ENCODE assay signal across 8 cellular contexts in genomic region chr19:862529-863304, GRCh38. TPM values are rescaled to one million over a fixed set of nuclear protein-coding genes. Genes with fewer than 3 reads are reported as not detected.
DNase-seq lines count a peak whose midpoint lies in the region; ATAC-seq and TF ChIP-seq lines count a peak whose summit lies in the region.

No MANE protein-coding gene starts in this region.

- WGBS in upper lobe of left lung, 2 donors: 21 to 22% methylated on average over 28 to 31 of the region's 51 CpGs

- H3K4me1 ChIP-seq in upper lobe of left lung: peaks cover 23 to 56% (median 39%) of the 10 kb centered on the region in 4 donors

- H3K27ac Mint-ChIP-seq in activated CD8-positive, alpha-beta T cell treated with anti-CD3 and anti-CD28 coated beads, Interleukin-2, amount 10 ng/mL, durations not matched to agents 7 days and 5 days: peak overlapping the region; percentile 35
- H3K27ac Mint-ChIP-seq in effector memory CD8-positive, alpha-beta T cell: peak overlapping the region in 1 of 2 donors; percentile 77
- no peak overlapping the region for H3K27ac Mint-ChIP-seq in neural crest cell (ENCODE audit: unreplicated experiment)

- TF ChIP-seq CTCF in neural crest cell (conservative IDR thresholded peaks at IDR 0.05) (no peak), upper lobe of left lung (IDR thresholded peaks at IDR 0.05) (peak in 1 of 6 experiments; percentile 9)

- peak; percentile 50 for ATAC-seq in activated CD8-positive, alpha-beta T cell treated with anti-CD3 and anti-CD28 coated beads, Interleukin-2, amount 10 ng/mL, durations not matched to agents 7 days and 5 days
- peak; percentile 63 for ATAC-seq in effector memory CD8-positive, alpha-beta T cell (replicated peaks)
- ATAC-seq in upper lobe of left lung (ENCODE audit: low FRiP score in 2 of 2) (peak; percentile 32 to 66), HG03135 (IDR thresholded peaks at IDR 0.05; ENCODE audit: unreplicated experiment) (no peak), GM21717 (IDR thresholded peaks at IDR 0.05; ENCODE audit: unreplicated experiment) (no peak)

- H3K4me1 Mint-ChIP-seq in activated CD8-positive, alpha-beta T cell treated with anti-CD3 and anti-CD28 coated beads, Interleukin-2, amount 10 ng/mL, durations not matched to agents 7 days and 5 days (ENCODE audit: low read depth): peaks cover 18% of the 10 kb centered on the region
- H3K4me1 Mint-ChIP-seq in effector memory CD8-positive, alpha-beta T cell (ENCODE audit: low read depth in 2 of 2): peaks cover 9 to 20% of the 10 kb centered on the region in 2 donors
- peaks cover 11% of the 10 kb centered on the region for H3K4me1 Mint-ChIP-seq in neural crest cell

- CTCF ChIA-PET in activated CD8-positive, alpha-beta T cell treated with anti-CD3 and anti-CD28 coated beads, Interleukin-2, amount 10 ng/mL, durations not matched to agents 7 days and 5 days (lab: Charles Lee): interaction anchor here (1.1 to 3.2 kb wide), 12 partner anchors 10 to 268 kb away, joined by 3 to 53 read pairs (median 10); partner anchors contain the start of genes MED16, RNU6-2, RNU6-9 and TMEM259

- peaks cover 4% of the 10 kb centered on the region for H3K36me3 Mint-ChIP-seq in activated CD8-positive, alpha-beta T cell treated with anti-CD3 and anti-CD28 coated beads, Interleukin-2, amount 10 ng/mL, durations not matched to agents 7 days and 5 days (ENCODE audit: low read depth)
- peaks cover 16% of the 10 kb centered on the region for H3K36me3 Mint-ChIP-seq in effector memory CD8-positive, alpha-beta T cell (ENCODE audit: insufficient read depth)
- peaks cover 4% of the 10 kb centered on the region for H3K36me3 Mint-ChIP-seq in neural crest cell (ENCODE audit: low read depth)

- no peak for TF ChIP-seq EP300 in upper lobe of left lung (IDR thresholded peaks at IDR 0.05)

- peak; percentile 35 for DNase-seq in Ammon's horn (ENCODE audit: low spot score)
- DNase-seq in Jurkat, Clone E6-1 (ENCODE audit: low read depth, low spot score): peak; percentile 46
- DNase-seq in activated CD8-positive, alpha-beta T cell treated with anti-CD3 and anti-CD28 coated beads, Interleukin-2, amount 10 ng/mL, durations not matched to agents 7 days and 5 days: peak; percentile 80
- DNase-seq in effector memory CD8-positive, alpha-beta T cell: peak; percentile 81 to 83 (median 83)
- DNase-seq in neural crest cell (ENCODE audit: low read depth, low spot score): peak; percentile 60
- DNase-seq in upper lobe of left lung: peak; percentile 70 to 94

- no peaks in the 10 kb centered on the region for H3K9me3 ChIP-seq in upper lobe of left lung

- H3K4me3 ChIP-seq in Jurkat, Clone E6-1 (ENCODE audit: low read length): no peak overlapping the region
- peak overlapping the region in 3 of 4 donors; percentile 23 to 41 (median 28) for H3K4me3 ChIP-seq in upper lobe of left lung

- no peak for TF ChIP-seq POLR2A in upper lobe of left lung (IDR thresholded peaks at IDR 0.05)

- H3K4me3 Mint-ChIP-seq in activated CD8-positive, alpha-beta T cell treated with anti-CD3 and anti-CD28 coated beads, Interleukin-2, amount 10 ng/mL, durations not matched to agents 7 days and 5 days: peak overlapping the region; percentile 36
- H3K4me3 Mint-ChIP-seq in effector memory CD8-positive, alpha-beta T cell: peak overlapping the region; percentile 73 to 79
- peak overlapping the region; percentile 57 for H3K4me3 Mint-ChIP-seq in neural crest cell

- H3K27me3 ChIP-seq in upper lobe of left lung: peaks cover 0 to 2% (median 0%) of the 10 kb centered on the region in 4 donors

- H3K27ac ChIP-seq in upper lobe of left lung: peak overlapping the region in 2 of 4 donors; percentile 40 to 51

- peaks cover 14% of the 10 kb centered on the region for H3K27me3 Mint-ChIP-seq in activated CD8-positive, alpha-beta T cell treated with anti-CD3 and anti-CD28 coated beads, Interleukin-2, amount 10 ng/mL, durations not matched to agents 7 days and 5 days (ENCODE audit: low read depth)
- peaks cover 0 to 7% of the 10 kb centered on the region in 2 donors for H3K27me3 Mint-ChIP-seq in effector memory CD8-positive, alpha-beta T cell
- peaks cover 64% of the 10 kb centered on the region for H3K27me3 Mint-ChIP-seq in neural crest cell (ENCODE audit: low read depth)

- H3K9me3 Mint-ChIP-seq in activated CD8-positive, alpha-beta T cell treated with anti-CD3 and anti-CD28 coated beads, Interleukin-2, amount 10 ng/mL, durations not matched to agents 7 days and 5 days (ENCODE audit: insufficient read depth): no peaks in the 10 kb centered on the region
- H3K9me3 Mint-ChIP-seq in effector memory CD8-positive, alpha-beta T cell: no peaks in the 10 kb centered on the region
- H3K9me3 Mint-ChIP-seq in neural crest cell: no peaks in the 10 kb centered on the region

- POLR2A ChIA-PET in activated CD8-positive, alpha-beta T cell treated with anti-CD3 and anti-CD28 coated beads, Interleukin-2, amount 10 ng/mL, durations not matched to agents 7 days and 5 days (lab: Charles Lee): interaction anchor here (0.9 to 1.4 kb wide), 2 partner anchors 56 to 62 kb away, joined by 3 to 6 read pairs; no protein-coding TSS in a partner anchor

- H3K36me3 ChIP-seq in upper lobe of left lung: peaks cover 0 to 6% (median 3%) of the 10 kb centered on the region in 4 donors

RNA-seq across cellular contexts. Expression of gene CFD, which starts 3.3 kb away (rescaled TPM):
- polyA plus RNA-seq in Jurkat, Clone E6-1 (2012; ENCODE audit: insufficient read depth, insufficient read length): 19.8 TPM
- 1 to 10 TPM; 2.1 to 2.2 TPM for total RNA-seq in activated CD8-positive, alpha-beta T cell treated with anti-CD3 and anti-CD28 coated beads, Interleukin-2, amount 10 ng/mL, durations not matched to agents 7 days and 5 days
- total RNA-seq in neural crest cell: not detected in 2 replicates
- total RNA-seq in upper lobe of left lung: 100 to 1,000 TPM; 101 to 393 (median 259) TPM

RNA-seq across cellular contexts. Expression of gene ELANE, which starts 10.6 kb away (rescaled TPM):
- not detected for polyA plus RNA-seq in Jurkat, Clone E6-1 (2012; ENCODE audit: insufficient read depth, insufficient read length)
- total RNA-seq in activated CD8-positive, alpha-beta T cell treated with anti-CD3 and anti-CD28 coated beads, Interleukin-2, amount 10 ng/mL, durations not matched to agents 7 days and 5 days: not detected
- total RNA-seq in neural crest cell: not detected in 2 replicates
- 10 to 100 TPM in 1 of 6 donors, 1 to 10 TPM in 2, under 1 TPM in 2, not detected in 1; 0.69 to 11.9 (median 1.3) TPM for total RNA-seq in upper lobe of left lung

RNA-seq across cellular contexts. Expression of gene PRTN3, which starts 21.9 kb away (rescaled TPM):
- polyA plus RNA-seq in Jurkat, Clone E6-1 (2012; ENCODE audit: insufficient read depth, insufficient read length): not detected
- not detected for total RNA-seq in activated CD8-positive, alpha-beta T cell treated with anti-CD3 and anti-CD28 coated beads, Interleukin-2, amount 10 ng/mL, durations not matched to agents 7 days and 5 days
- total RNA-seq in neural crest cell (not detected in 2 replicates), upper lobe of left lung (1 to 10 TPM in 2 of 6 donors, not detected in 4; 1.1 to 9.4 TPM)

RNA-seq across cellular contexts. Expression of gene MED16, which starts 30.3 kb away (rescaled TPM):
- 71.0 TPM for polyA plus RNA-seq in Jurkat, Clone E6-1 (2012; ENCODE audit: insufficient read depth, insufficient read length)
- 10 to 100 TPM; 55.9 to 60.4 TPM for total RNA-seq in activated CD8-positive, alpha-beta T cell treated with anti-CD3 and anti-CD28 coated beads, Interleukin-2, amount 10 ng/mL, durations not matched to agents 7 days and 5 days
- 73.9 and 77.7 TPM in 2 replicates for total RNA-seq in neural crest cell
- 100 to 1,000 TPM in 2 of 6 donors, 10 to 100 TPM in 4; 33.5 to 110 (median 62.1) TPM for total RNA-seq in upper lobe of left lung

RNA-seq across cellular contexts. Expression of gene RNU6-9, which starts 30.6 kb away (rescaled TPM):
- not detected for polyA plus RNA-seq in Jurkat, Clone E6-1 (2012; ENCODE audit: insufficient read depth, insufficient read length)
- not detected for total RNA-seq in activated CD8-positive, alpha-beta T cell treated with anti-CD3 and anti-CD28 coated beads, Interleukin-2, amount 10 ng/mL, durations not matched to agents 7 days and 5 days
- not detected in 2 replicates for total RNA-seq in neural crest cell
- not detected for total RNA-seq in upper lobe of left lung

Comparison
In these comparisons a context has a peak if more than half of its experiments do, and no peak if none do; other contexts are left out.
1. ATAC-seq: peak in activated CD8-positive, alpha-beta T cell treated with anti-CD3 and anti-CD28 coated beads, Interleukin-2, amount 10 ng/mL, durations not matched to agents 7 days and 5 days (single experiment), effector memory CD8-positive, alpha-beta T cell (single experiment) and upper lobe of left lung (2 of 2); none in HG03135 (single experiment) and GM21717 (single experiment).
2. RNA of gene CFD, which starts 3.3 kb away (total RNA-seq): 101 to 393 TPM in upper lobe of left lung; 2.1 to 2.2 TPM in activated CD8-positive, alpha-beta T cell treated with anti-CD3 and anti-CD28 coated beads, Interleukin-2, amount 10 ng/mL, durations not matched to agents 7 days and 5 days and not detected in neural crest cell; every median in the first group is over 10 times any median in the second.
3. Peak in every context shown above with its lines, with median percentiles within 50 percentile points of each other: DNase-seq and H3K4me3 Mint-ChIP-seq.